In genomic region chr19:41501854-41502253, GRCh38 we compare ENCODE assay signal across 2 cellular contexts.
TF ChIP-seq lines count a peak whose summit lies in the region.

No MANE protein-coding gene starts in this region.

TF ChIP-seq in HCT116, 20 proteins besides CTCF, POLR2A, EP300 and RAD21 (continued from another document):
- TF ChIP-seq ZBTB33 (IDR thresholded peaks at IDR 0.05; ENCODE audit: extremely low read depth, insufficient replicate concordance, low read length), result no peak
- no peak for TF ChIP-seq EZH2phosphoT487 (IDR thresholded peaks at IDR 0.05; ENCODE audit: borderline replicate concordance)
- no peak for TF ChIP-seq YY1 (IDR thresholded peaks at IDR 0.05; ENCODE audit: extremely low read depth, insufficient replicate concordance, low read depth, low read length)
- no peak for TF ChIP-seq EGR1 (IDR thresholded peaks at IDR 0.05; ENCODE audit: low read depth)
- TF ChIP-seq MAX (IDR thresholded peaks at IDR 0.05), result no peak
- TF ChIP-seq REST (IDR thresholded peaks at IDR 0.05; ENCODE audit: low read depth), result no peak
- TF ChIP-seq CBX3 (IDR thresholded peaks at IDR 0.05; ENCODE audit: low read depth), result no peak
- no peak for TF ChIP-seq SRF (IDR thresholded peaks at IDR 0.05; ENCODE audit: low read depth)
- no peak for TF ChIP-seq SP1 (IDR thresholded peaks at IDR 0.05; ENCODE audit: low read depth)

TF ChIP-seq in SK-N-SH treated with all-trans-retinoic acid at 6 μM for 48 hours, 23 proteins besides CTCF, POLR2A, EP300 and RAD21:
- no peak for TF ChIP-seq TSHZ2 (CRISPR knock-in tag; IDR thresholded peaks at IDR 0.05)
- no peak for TF ChIP-seq ZFP30 (CRISPR knock-in tag; IDR thresholded peaks at IDR 0.05)
- TF ChIP-seq PATZ1 (CRISPR knock-in tag; IDR thresholded peaks at IDR 0.05; ENCODE audit: borderline replicate concordance), result no peak
- no peak for TF ChIP-seq CSDC2 (CRISPR knock-in tag; IDR thresholded peaks at IDR 0.05)
- TF ChIP-seq ESRRG (CRISPR knock-in tag; IDR thresholded peaks at IDR 0.05), result no peak
- no peak for TF ChIP-seq GLIS3 (CRISPR knock-in tag; IDR thresholded peaks at IDR 0.05)
- TF ChIP-seq POU6F1 (CRISPR knock-in tag; IDR thresholded peaks at IDR 0.05; ENCODE audit: borderline replicate concordance, low read depth), result no peak
- TF ChIP-seq ZC3H10 (CRISPR knock-in tag; IDR thresholded peaks at IDR 0.05), result no peak
- no peak for TF ChIP-seq SNAI2 (CRISPR knock-in tag; IDR thresholded peaks at IDR 0.05)
- no peak for TF ChIP-seq ARNTL (CRISPR knock-in tag; IDR thresholded peaks at IDR 0.05; ENCODE audit: borderline replicate concordance, low read depth)
- TF ChIP-seq CREB5 (CRISPR knock-in tag; IDR thresholded peaks at IDR 0.05; ENCODE audit: low read depth), result no peak
- no peak for TF ChIP-seq RARB (CRISPR knock-in tag; IDR thresholded peaks at IDR 0.05)
- TF ChIP-seq CSRNP3 (CRISPR knock-in tag; IDR thresholded peaks at IDR 0.05), result no peak
- no peak for TF ChIP-seq TOX (CRISPR knock-in tag; IDR thresholded peaks at IDR 0.05; ENCODE audit: borderline replicate concordance)
- no peak for TF ChIP-seq PPARA (CRISPR knock-in tag; IDR thresholded peaks at IDR 0.05; ENCODE audit: borderline replicate concordance)
- TF ChIP-seq BACH2 (CRISPR knock-in tag; IDR thresholded peaks at IDR 0.05; ENCODE audit: borderline replicate concordance), result no peak
- TF ChIP-seq ZFP3 (CRISPR knock-in tag; IDR thresholded peaks at IDR 0.05), result no peak
